ENCODE assay signal across 11 cellular contexts in the genomic region with DNA sequence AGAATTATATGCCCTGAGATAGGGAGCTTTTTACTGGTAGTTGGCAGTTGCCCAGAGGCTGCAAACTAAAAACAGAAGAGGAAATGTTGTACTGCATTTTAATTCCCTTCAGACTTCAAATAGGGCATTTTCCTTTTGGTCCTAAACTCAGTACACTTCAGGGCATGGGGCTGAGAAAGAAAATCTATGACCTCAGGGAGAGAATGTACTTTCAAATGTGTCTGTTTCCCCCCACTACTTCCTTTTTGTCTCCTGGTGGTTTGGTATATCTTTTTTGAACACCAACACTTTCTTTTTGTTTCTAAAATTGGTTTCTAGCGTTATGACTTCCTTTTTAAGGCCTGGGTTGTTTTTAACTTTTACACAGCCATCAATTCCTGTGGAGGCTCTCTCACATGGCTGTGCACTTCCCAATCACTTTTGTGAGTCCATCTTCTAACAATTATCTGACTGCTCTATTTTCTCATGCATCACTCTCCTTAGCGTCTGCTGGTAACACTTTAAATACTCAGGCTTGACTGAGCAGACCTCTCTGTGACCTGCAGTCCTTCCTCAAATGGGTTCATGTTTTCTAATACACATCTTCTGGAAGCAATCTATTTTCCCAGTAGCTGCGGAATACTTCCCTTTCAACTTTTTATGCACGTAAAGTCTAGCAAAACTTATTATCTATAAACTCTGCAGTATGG.
DNase-seq lines count a peak whose midpoint lies in the region; ATAC-seq and TF ChIP-seq lines count a peak whose summit lies in the region.
"Had no signal": no experiment of that assay in that cellular context is flagged by ENCODE, and none has a peak within 500 bp of the region (broad histone marks: within the 10 kb centered on the region; RNA-seq: fewer than 3 reads in every experiment).

No MANE protein-coding gene starts in this region.

- no peak for TF ChIP-seq CTCF in GM13976 (IDR thresholded peaks at IDR 0.05; ENCODE audit: borderline replicate concordance, control extremely low read depth, extremely low read depth, insufficient read depth, missing control alignments)

- DNase-seq in KG1 (lab: John Stamatoyannopoulos, UW), result peak; percentile 62
- DNase-seq in inferior parietal cortex (ENCODE audit: extremely low spot score), result peak; percentile 49
- no peak for DNase-seq in SW 1271 (lab: John Stamatoyannopoulos, UW)
- no peak for DNase-seq in GM13976 (ENCODE audit: low spot score)
- DNase-seq in activated CD4-positive, alpha-beta T cell treated with anti-CD3 and anti-CD28 coated beads for 4 hours, result no peak
- DNase-seq: EL, IMR-90, T1000 had no signal

- ATAC-seq in GM18858 (IDR thresholded peaks at IDR 0.05; ENCODE audit: unreplicated experiment) (peak; percentile 87), HG02623 (IDR thresholded peaks at IDR 0.05; ENCODE audit: unreplicated experiment) (peak; percentile 77), esophagus mucosa (no peak)

- in situ Hi-C loops in GM13976 (cut with MboI; ENCODE audit: low sequenced_read_pairs, unreplicated experiment), result no loop called here

Comparison
In these comparisons a context has a peak if more than half of its experiments do, and no peak if none do; other contexts are left out.
1. DNase-seq: peak in KG1 (single experiment) and inferior parietal cortex (single experiment); none in SW 1271 (0 of 2), GM13976 (single experiment) and activated CD4-positive, alpha-beta T cell treated with anti-CD3 and anti-CD28 coated beads for 4 hours (0 of 2).